Comparison of ENCODE assay signal across 21 cellular contexts in the genomic region with DNA sequence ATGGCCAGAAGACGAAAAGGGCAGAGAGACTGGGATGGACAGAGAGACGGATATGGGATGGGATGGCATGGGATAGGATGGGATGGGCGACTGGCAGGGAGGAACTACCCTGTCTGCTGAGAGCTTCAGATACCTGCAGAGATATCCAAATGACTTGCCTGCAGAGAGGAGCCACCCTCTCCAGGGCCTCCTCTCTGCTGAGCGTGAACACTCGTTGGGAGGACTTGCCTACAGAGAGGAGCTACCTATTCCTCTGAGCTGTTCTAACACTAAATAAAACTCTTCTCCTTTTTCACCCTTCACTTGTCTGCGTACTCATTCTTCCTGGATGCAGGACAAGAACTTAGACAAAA.
"Had no signal": no experiment of that assay in that cellular context is flagged by ENCODE, and none has a peak within 500 bp of the region (broad histone marks: within the 10 kb centered on the region; RNA-seq: fewer than 3 reads in every experiment).

No MANE protein-coding gene starts in this region.

- H3K27ac ChIP-seq: left ventricle myocardium inferior, neural progenitor cell, ovary, right atrium auricular region, right lobe of liver, tibial nerve, uterus had no signal

- H3K9me3 ChIP-seq: left ventricle myocardium inferior, ovary, right atrium auricular region, right lobe of liver, tibial nerve, uterus had no signal

- DNase-seq: hippocampal formation; left ventricle myocardium inferior; mesendoderm; naive B cell; natural killer cell; nephron progenitor cell; ovary; right lobe of liver; stimulated activated CD4-positive, alpha-beta T cell treated with anti-CD3 and anti-CD28 coated beads, Interleukin-1b, Interleukin-23, amount 100 ng/mL, for 48 hours; stimulated activated CD4-positive, alpha-beta T cell treated with anti-CD3 and anti-CD28 coated beads, Interleukin-2, amount 100 ng/mL, for 48 hours; stimulated activated CD4-positive, alpha-beta T cell treated with anti-CD3 and anti-CD28 coated beads, Interleukin-4, amount 100 ng/mL, for 4 hours; stimulated activated CD8-positive, alpha-beta memory T cell treated with anti-CD3 and anti-CD28 coated beads, Interleukin-4, amount 100 ng/mL, for 48 hours; stimulated activated naive CD4-positive, alpha-beta T cell treated with Interleukin-2 at 50 U/mL for 16 hours; stimulated activated naive CD8-positive, alpha-beta T cell treated with anti-CD3 and anti-CD28 coated beads, Interleukin-15, amount 100 ng/mL, for 72 hours; uterus had no signal

- H3K4me3 ChIP-seq: left ventricle myocardium inferior, lung, ovary, right atrium auricular region, right lobe of liver, smooth muscle cell, tibial nerve, uterus had no signal

- H3K4me1 ChIP-seq: left ventricle myocardium inferior, right atrium auricular region, right lobe of liver, tibial nerve, uterus had no signal

- ATAC-seq: natural killer cell; right lobe of liver; stimulated activated memory B cell treated with anti-CD40 and anti-IgM and Interleukin-4, amounts not matched to agents 10 μg/mL and 1 μg/mL and 100 μg/mL, for 72 hours; stimulated activated naive CD8-positive, alpha-beta T cell treated with anti-CD3 and anti-CD28 coated beads, Interleukin-15, amount 100 ng/mL, for 72 hours had no signal
